8 cellular contexts compared by ENCODE assay signal in genomic region chr13:41465215-41465907, GRCh38.
DNase-seq lines count a peak whose midpoint lies in the region; ATAC-seq lines count a peak whose summit lies in the region.

No MANE protein-coding gene starts in this region.

- peak; percentile 93 for ATAC-seq in GM18867 (IDR thresholded peaks at IDR 0.05; ENCODE audit: unreplicated experiment)
- peak; percentile 95 for ATAC-seq in HG03045 (IDR thresholded peaks at IDR 0.05; ENCODE audit: unreplicated experiment)

- DNase-seq in SIG-M5 treated with dmso at 0.1 percent for 504 hours (lab: John Stamatoyannopoulos, UW; ENCODE audit: unreplicated experiment) (peak; percentile 86), islet precursor cell (peak; percentile 66), COLO829 (ENCODE audit: low spot score) (no peak), NCI-H1048 (lab: John Stamatoyannopoulos, UW) (no peak)
- DNase-seq in activated naive CD4-positive, alpha-beta T cell treated with anti-CD3 and anti-CD28 coated beads, Interleukin-2, amount 50 U/mL, for 16 hours, result peak; percentile 87
- peak; percentile 55 for DNase-seq in stimulated activated CD8-positive, alpha-beta memory T cell treated with anti-CD3 and anti-CD28 coated beads, Interleukin-15, amount 100 ng/mL, for 24 hours (ENCODE audit: low read depth)

Comparison
In these comparisons a context has a peak if more than half of its experiments do, and no peak if none do; other contexts are left out.
1. DNase-seq: peak in SIG-M5 treated with dmso at 0.1 percent for 504 hours (single experiment), activated naive CD4-positive, alpha-beta T cell treated with anti-CD3 and anti-CD28 coated beads, Interleukin-2, amount 50 U/mL, for 16 hours (single experiment), islet precursor cell (single experiment) and stimulated activated CD8-positive, alpha-beta memory T cell treated with anti-CD3 and anti-CD28 coated beads, Interleukin-15, amount 100 ng/mL, for 24 hours (single experiment); none in COLO829 (single experiment) and NCI-H1048 (single experiment).